In the genomic region with DNA sequence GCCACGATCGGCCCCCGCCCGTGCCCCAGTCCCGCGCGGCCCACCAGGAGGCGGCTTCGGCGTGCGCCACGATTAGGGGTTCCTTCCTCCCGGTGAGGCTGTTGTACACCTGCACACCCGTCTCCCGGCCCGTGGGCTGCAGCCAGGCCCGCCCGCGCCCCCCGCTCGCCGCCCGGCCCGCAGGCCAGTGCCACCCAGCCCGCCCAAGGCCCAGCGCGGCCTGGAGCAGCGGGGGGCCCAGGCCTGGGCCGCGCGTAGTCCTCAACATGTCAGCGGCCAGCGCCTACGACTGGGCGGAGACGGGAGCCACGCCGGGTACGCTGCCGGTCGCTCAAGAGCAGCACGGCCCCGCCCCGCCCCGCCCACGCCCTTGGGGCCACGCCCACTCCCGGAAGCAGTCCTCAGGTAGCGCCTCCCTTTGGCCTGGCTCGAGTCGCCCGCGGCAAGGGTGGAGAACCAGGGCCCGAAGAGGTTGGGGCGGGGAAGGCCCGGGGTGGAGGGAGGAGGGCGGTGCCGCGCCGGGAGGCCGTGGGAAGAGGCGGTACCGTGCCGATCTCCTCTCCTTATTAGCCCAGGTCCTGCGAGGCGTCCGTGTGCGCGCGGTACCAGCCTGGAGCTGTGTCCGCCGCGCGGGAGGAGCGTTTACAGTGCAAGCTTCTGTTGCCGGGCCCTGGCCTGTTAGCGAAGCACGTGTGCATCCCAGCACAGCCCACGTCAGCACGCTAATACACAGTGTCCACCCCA, we compare ENCODE assay signal across 8 cellular contexts. TPM values are rescaled to one million over a fixed set of nuclear protein-coding genes. Genes with fewer than 3 reads are reported as not detected.
DNase-seq lines count a peak whose midpoint lies in the region; ATAC-seq and TF ChIP-seq lines count a peak whose summit lies in the region.

A gene with protein sequence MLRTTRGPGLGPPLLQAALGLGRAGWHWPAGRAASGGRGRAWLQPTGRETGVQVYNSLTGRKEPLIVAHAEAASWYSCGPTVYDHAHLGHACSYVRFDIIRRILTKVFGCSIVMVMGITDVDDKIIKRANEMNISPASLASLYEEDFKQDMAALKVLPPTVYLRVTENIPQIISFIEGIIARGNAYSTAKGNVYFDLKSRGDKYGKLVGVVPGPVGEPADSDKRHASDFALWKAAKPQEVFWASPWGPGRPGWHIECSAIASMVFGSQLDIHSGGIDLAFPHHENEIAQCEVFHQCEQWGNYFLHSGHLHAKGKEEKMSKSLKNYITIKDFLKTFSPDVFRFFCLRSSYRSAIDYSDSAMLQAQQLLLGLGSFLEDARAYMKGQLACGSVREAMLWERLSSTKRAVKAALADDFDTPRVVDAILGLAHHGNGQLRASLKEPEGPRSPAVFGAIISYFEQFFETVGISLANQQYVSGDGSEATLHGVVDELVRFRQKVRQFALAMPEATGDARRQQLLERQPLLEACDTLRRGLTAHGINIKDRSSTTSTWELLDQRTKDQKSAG (minus strand): TSS at position 291 of the 744 bp plus-strand sequence. CDS start 23 bp downstream, at position 268.

- peak within 1 kb of the TSS; percentile 49 to 95 (median 72) for H3K4me3 ChIP-seq in Peyer's patch
- H3K4me3 ChIP-seq in esophagus (ENCODE audit: low read depth in 1 of 2, low read length in 2 of 2), result peak within 1 kb of the TSS; percentile 73 to 84
- peak within 1 kb of the TSS; percentile 54 to 63 for H3K4me3 ChIP-seq in muscle layer of colon (ENCODE audit: low read depth in 1 of 2, low read length in 2 of 2)

- peak; percentile 70 to 84 for TF ChIP-seq POLR2A in Peyer's patch (IDR thresholded peaks at IDR 0.05)

- H3K27me3 ChIP-seq in Peyer's patch (no peaks in the 10 kb centered on the region), esophagus (ENCODE audit: control insufficient read depth in 1 of 2, insufficient read depth in 2 of 2, low read length in 2 of 2) (no peaks in the 10 kb centered on the region), muscle layer of colon (ENCODE audit: control insufficient read depth in 1 of 2, insufficient read depth in 2 of 2, low read length in 2 of 2) (no peaks in the 10 kb centered on the region)

- H3K9me3 ChIP-seq in KOPT-K1 (ENCODE audit: insufficient read depth, low read length, poor library complexity, severe bottlenecking) (no peaks in the 10 kb centered on the region), Peyer's patch (no peaks in the 10 kb centered on the region), esophagus (ENCODE audit: control insufficient read depth in 2 of 2, insufficient read depth in 1 of 2, low read depth in 1 of 2, low read length in 1 of 2) (no peaks in the 10 kb centered on the region), muscle layer of colon (ENCODE audit: low read length) (no peaks in the 10 kb centered on the region)

- peak within 1 kb of the TSS; percentile 87 for H3K27ac ChIP-seq in KOPT-K1 (ENCODE audit: low read depth, low read length, poor library complexity, severe bottlenecking)
- peak within 1 kb of the TSS; percentile 67 to 92 (median 84) for H3K27ac ChIP-seq in Peyer's patch
- H3K27ac ChIP-seq in esophagus (ENCODE audit: low read depth in 2 of 2, low read length in 1 of 2), result peak within 1 kb of the TSS; percentile 86 to 87
- peak within 1 kb of the TSS; percentile 83 for H3K27ac ChIP-seq in muscle layer of colon (ENCODE audit: low read depth, low read length)

- peak in 3 of 6 experiments; percentile 7 to 34 (median 29) for TF ChIP-seq CTCF in Peyer's patch (IDR thresholded peaks at IDR 0.05)

- peaks cover 28% of the 10 kb centered on the region for H3K4me1 Mint-ChIP-seq in activated T-cell treated with anti-CD3 and anti-CD28 coated beads, Interleukin-2, amount 50 U/mL, for 4 hours (ENCODE audit: low read depth)

- H3K9ac ChIP-seq in muscle layer of colon (ENCODE audit: low read length), result peak within 1 kb of the TSS; percentile 68

- no peaks in the 10 kb centered on the region for H3K9me3 Mint-ChIP-seq in activated T-cell treated with anti-CD3 and anti-CD28 coated beads, Interleukin-2, amount 50 U/mL, for 4 hours

- DNase-seq in DMS79 treated with DMSO at 0.1 percent for 48 hours (lab: John Stamatoyannopoulos, UW) (peak; percentile 99), Peyer's patch (peak; percentile 94 to 98 (median 98))
- DNase-seq in activated T-cell treated with anti-CD3 and anti-CD28 coated beads, Interleukin-2, amount 50 U/mL, for 4 hours, result peak; percentile 93
- DNase-seq in stimulated activated CD8-positive, alpha-beta memory T cell treated with anti-CD3 and anti-CD28 coated beads, Interleukin-7, amount 100 ng/mL, for 24 hours (ENCODE audit: low read depth), result peak; percentile 86

- H3K4me3 Mint-ChIP-seq in activated T-cell treated with anti-CD3 and anti-CD28 coated beads, Interleukin-2, amount 50 U/mL, for 4 hours, result peak within 1 kb of the TSS; percentile 91

- H3K36me3 Mint-ChIP-seq in activated T-cell treated with anti-CD3 and anti-CD28 coated beads, Interleukin-2, amount 50 U/mL, for 4 hours (ENCODE audit: insufficient read depth), result peaks cover 18% of the 10 kb centered on the region

- 0% methylated on average over 50 to 80 of the region's 80 CpGs for WGBS in esophagus, 2 donors

- peak; percentile 93 for ATAC-seq in GM21786 (IDR thresholded peaks at IDR 0.05; ENCODE audit: unreplicated experiment)
- ATAC-seq in activated T-cell treated with anti-CD3 and anti-CD28 coated beads, Interleukin-2, amount 50 U/mL, for 4 hours, result peak; percentile 95 to 97

- H3K4me1 ChIP-seq in Peyer's patch (peaks cover 0 to 17% (median 4%) of the 10 kb centered on the region in 4 donors), esophagus (ENCODE audit: control insufficient read depth in 2 of 2, insufficient read depth in 2 of 2, low read length in 1 of 2) (peaks cover 5 to 8% of the 10 kb centered on the region in 2 donors), muscle layer of colon (ENCODE audit: insufficient read depth, low read length) (peaks cover 17% of the 10 kb centered on the region)

- H3K36me3 ChIP-seq in KOPT-K1 (ENCODE audit: insufficient read depth, low read length) (peaks cover 31% of the 10 kb centered on the region), Peyer's patch (peaks cover 0 to 4% (median 0%) of the 10 kb centered on the region in 3 donors), esophagus (ENCODE audit: control insufficient read depth in 2 of 2, insufficient read depth in 2 of 2, low read length in 1 of 2) (peaks cover 4 to 8% of the 10 kb centered on the region in 2 donors), muscle layer of colon (ENCODE audit: insufficient read depth, low read length) (peaks cover 21% of the 10 kb centered on the region)

- no peaks in the 10 kb centered on the region for H3K27me3 Mint-ChIP-seq in activated T-cell treated with anti-CD3 and anti-CD28 coated beads, Interleukin-2, amount 50 U/mL, for 4 hours (ENCODE audit: low read depth)

RNA-seq across cellular contexts. Expression of the gene that starts here (rescaled TPM):
- total RNA-seq in Peyer's patch, result 100 to 1,000 TPM in 2 of 4 donors, 10 to 100 TPM in 2; 50.6 to 123 (median 97.7) TPM
- 10 to 100 TPM; 72.6 to 97.4 (median 80.3) TPM for total RNA-seq in activated T-cell treated with anti-CD3 and anti-CD28 coated beads, Interleukin-2, amount 50 U/mL, for 4 hours
- 10 to 100 TPM; 42.9 to 75.1 TPM for polyA plus RNA-seq in esophagus

Comparison
In these comparisons a context has a peak if more than half of its experiments do, and no peak if none do; other contexts are left out.
1. Peak in every context shown above with its lines: DNase-seq, ATAC-seq, H3K4me3 ChIP-seq and H3K27ac ChIP-seq.